ENCODE assay signal across 28 cellular contexts in the genomic region with DNA sequence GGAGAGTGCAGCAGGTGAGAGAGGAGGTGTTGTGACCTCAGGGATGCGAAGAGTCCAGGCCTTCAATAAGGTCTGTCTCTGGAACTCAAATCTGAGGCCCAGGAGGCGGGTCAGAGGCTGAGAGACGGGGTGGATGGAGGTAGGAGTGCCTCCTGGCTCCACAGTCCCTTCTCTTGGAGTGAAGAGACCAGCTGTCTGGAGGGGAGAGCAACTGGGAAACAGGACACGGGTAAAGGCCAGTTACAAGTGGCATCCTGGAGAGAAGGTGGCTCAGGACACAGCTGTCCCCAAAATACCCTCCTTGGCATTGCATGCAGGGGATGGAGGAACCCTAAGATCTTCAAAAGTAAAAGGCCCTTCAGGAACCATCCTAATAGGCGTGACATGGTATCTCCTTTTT.
"Had no signal": no experiment of that assay in that cellular context is flagged by ENCODE, and none has a peak within 500 bp of the region (broad histone marks: within the 10 kb centered on the region; RNA-seq: fewer than 3 reads in every experiment).

No MANE protein-coding gene starts in this region.

- DNase-seq: activated CD4-positive, alpha-beta memory T cell treated with anti-CD3 and anti-CD28 coated beads, Interleukin-2, amount 10 ng/mL, durations not matched to agents 7 days and 5 days; activated CD4-positive, alpha-beta T cell treated with anti-CD3 and anti-CD28 coated beads for 4 hours; activated CD4-positive, alpha-beta T cell treated with anti-CD3 and anti-CD28 coated beads, Interleukin-2, amount 10 ng/mL, durations not matched to agents 7 days and 5 days; activated CD4-positive, alpha-beta T cell treated with anti-CD3 and anti-CD28 coated beads, Interleukin-2, amount 50 U/mL, for 4 hours; activated CD4-positive, CD25-positive, alpha-beta regulatory T cell; activated CD4-positive, CD25-positive, alpha-beta regulatory T cell treated with anti-CD3 and anti-CD28 coated beads, Interleukin-2, amount 50 U/mL, for 72 hours; activated CD8-positive, alpha-beta memory T cell treated with anti-CD3 and anti-CD28 coated beads, Interleukin-2, amount 50 U/mL, for 48 hours; activated gamma-delta T cell; activated naive CD4-positive, alpha-beta T cell; activated naive CD4-positive, alpha-beta T cell treated with anti-CD3 and anti-CD28 coated beads, Interleukin-2, amount 10 ng/mL, durations not matched to agents 7 days and 5 days; activated naive CD8-positive, alpha-beta T cell treated with anti-CD3 and anti-CD28 coated beads, Interleukin-2, amount 10 ng/mL, durations not matched to agents 7 days and 5 days; activated T-cell treated with anti-CD3 and anti-CD28 coated beads for 4 hours; activated T-cell treated with anti-CD3 and anti-CD28 coated beads, Interleukin-2, amount 50 U/mL, for 24 hours; activated T-cell treated with anti-CD3 and anti-CD28 coated beads, Interleukin-2, amount 50 U/mL, for 72 hours; central memory CD4-positive, alpha-beta T cell; cerebellar nuclear complex; colonic mucosa; effector CD8-positive, alpha-beta T cell; esophagus squamous epithelium; foreskin melanocyte; head of caudate nucleus; T-helper 2 cell had no signal

- ATAC-seq: activated naive CD4-positive, alpha-beta T cell treated with anti-CD3 and anti-CD28 coated beads, Interleukin-2, amount 50 U/mL, for 72 hours; activated T-cell treated with anti-CD3 and anti-CD28 coated beads, Interleukin-2, amount 50 U/mL, for 72 hours had no signal

- H3K4me1 ChIP-seq: ascending aorta, breast epithelium, colonic mucosa, esophagus squamous epithelium had no signal

- H3K36me3 Mint-ChIP-seq: activated naive CD4-positive, alpha-beta T cell treated with anti-CD3 and anti-CD28 coated beads, Interleukin-2, amount 50 U/mL, for 72 hours; brain had no signal

- H3K36me3 ChIP-seq: breast epithelium, cardiac muscle cell, colonic mucosa, esophagus squamous epithelium had no signal

- H3K4me1 Mint-ChIP-seq: brain had no signal

- H3K27ac ChIP-seq: ascending aorta, breast epithelium, cardiac muscle cell, colonic mucosa, epithelial cell of prostate, esophagus squamous epithelium had no signal

- H3K9me3 ChIP-seq: ascending aorta, breast epithelium, colonic mucosa, esophagus squamous epithelium had no signal

- H3K27me3 Mint-ChIP-seq: activated CD4-positive, alpha-beta memory T cell treated with anti-CD3 and anti-CD28 coated beads, Interleukin-2, amount 10 ng/mL, durations not matched to agents 7 days and 5 days; activated CD4-positive, alpha-beta T cell treated with anti-CD3 and anti-CD28 coated beads, Interleukin-2, amount 10 ng/mL, durations not matched to agents 7 days and 5 days; activated naive CD8-positive, alpha-beta T cell treated with anti-CD3 and anti-CD28 coated beads, Interleukin-2, amount 10 ng/mL, durations not matched to agents 7 days and 5 days; activated T-cell treated with anti-CD3 and anti-CD28 coated beads, Interleukin-2, amount 50 U/mL, for 24 hours had no signal

- H3K27ac Mint-ChIP-seq: activated CD4-positive, alpha-beta memory T cell treated with anti-CD3 and anti-CD28 coated beads, Interleukin-2, amount 10 ng/mL, durations not matched to agents 7 days and 5 days; activated CD4-positive, alpha-beta T cell treated with anti-CD3 and anti-CD28 coated beads, Interleukin-2, amount 10 ng/mL, durations not matched to agents 7 days and 5 days; activated naive CD4-positive, alpha-beta T cell treated with anti-CD3 and anti-CD28 coated beads, Interleukin-2, amount 10 ng/mL, durations not matched to agents 7 days and 5 days; activated naive CD4-positive, alpha-beta T cell treated with anti-CD3 and anti-CD28 coated beads, Interleukin-2, amount 50 U/mL, for 72 hours; activated naive CD8-positive, alpha-beta T cell treated with anti-CD3 and anti-CD28 coated beads, Interleukin-2, amount 10 ng/mL, durations not matched to agents 7 days and 5 days; activated T-cell treated with anti-CD3 and anti-CD28 coated beads, Interleukin-2, amount 50 U/mL, for 72 hours; brain had no signal

- H3K4me3 Mint-ChIP-seq: activated CD4-positive, alpha-beta memory T cell treated with anti-CD3 and anti-CD28 coated beads, Interleukin-2, amount 10 ng/mL, durations not matched to agents 7 days and 5 days; activated CD4-positive, alpha-beta T cell treated with anti-CD3 and anti-CD28 coated beads, Interleukin-2, amount 10 ng/mL, durations not matched to agents 7 days and 5 days; activated naive CD4-positive, alpha-beta T cell treated with anti-CD3 and anti-CD28 coated beads, Interleukin-2, amount 10 ng/mL, durations not matched to agents 7 days and 5 days; activated naive CD8-positive, alpha-beta T cell treated with anti-CD3 and anti-CD28 coated beads, Interleukin-2, amount 10 ng/mL, durations not matched to agents 7 days and 5 days; activated T-cell treated with anti-CD3 and anti-CD28 coated beads, Interleukin-2, amount 50 U/mL, for 24 hours; activated T-cell treated with anti-CD3 and anti-CD28 coated beads, Interleukin-2, amount 50 U/mL, for 72 hours; brain had no signal

- H3K27me3 ChIP-seq: ascending aorta, breast epithelium, cardiac muscle cell, colonic mucosa, esophagus squamous epithelium had no signal

- H3K4me3 ChIP-seq: ascending aorta, breast epithelium, cardiac muscle cell, colonic mucosa, esophagus squamous epithelium had no signal

- H3K9me3 Mint-ChIP-seq: activated CD4-positive, alpha-beta memory T cell treated with anti-CD3 and anti-CD28 coated beads, Interleukin-2, amount 10 ng/mL, durations not matched to agents 7 days and 5 days; activated CD4-positive, alpha-beta T cell treated with anti-CD3 and anti-CD28 coated beads, Interleukin-2, amount 10 ng/mL, durations not matched to agents 7 days and 5 days; activated naive CD4-positive, alpha-beta T cell treated with anti-CD3 and anti-CD28 coated beads, Interleukin-2, amount 10 ng/mL, durations not matched to agents 7 days and 5 days; activated naive CD4-positive, alpha-beta T cell treated with anti-CD3 and anti-CD28 coated beads, Interleukin-2, amount 50 U/mL, for 72 hours; activated naive CD8-positive, alpha-beta T cell treated with anti-CD3 and anti-CD28 coated beads, Interleukin-2, amount 10 ng/mL, durations not matched to agents 7 days and 5 days; activated T-cell treated with anti-CD3 and anti-CD28 coated beads, Interleukin-2, amount 50 U/mL, for 24 hours; activated T-cell treated with anti-CD3 and anti-CD28 coated beads, Interleukin-2, amount 50 U/mL, for 72 hours; brain had no signal
